ENCODE assay signal across 8 cellular contexts in the genomic region with DNA sequence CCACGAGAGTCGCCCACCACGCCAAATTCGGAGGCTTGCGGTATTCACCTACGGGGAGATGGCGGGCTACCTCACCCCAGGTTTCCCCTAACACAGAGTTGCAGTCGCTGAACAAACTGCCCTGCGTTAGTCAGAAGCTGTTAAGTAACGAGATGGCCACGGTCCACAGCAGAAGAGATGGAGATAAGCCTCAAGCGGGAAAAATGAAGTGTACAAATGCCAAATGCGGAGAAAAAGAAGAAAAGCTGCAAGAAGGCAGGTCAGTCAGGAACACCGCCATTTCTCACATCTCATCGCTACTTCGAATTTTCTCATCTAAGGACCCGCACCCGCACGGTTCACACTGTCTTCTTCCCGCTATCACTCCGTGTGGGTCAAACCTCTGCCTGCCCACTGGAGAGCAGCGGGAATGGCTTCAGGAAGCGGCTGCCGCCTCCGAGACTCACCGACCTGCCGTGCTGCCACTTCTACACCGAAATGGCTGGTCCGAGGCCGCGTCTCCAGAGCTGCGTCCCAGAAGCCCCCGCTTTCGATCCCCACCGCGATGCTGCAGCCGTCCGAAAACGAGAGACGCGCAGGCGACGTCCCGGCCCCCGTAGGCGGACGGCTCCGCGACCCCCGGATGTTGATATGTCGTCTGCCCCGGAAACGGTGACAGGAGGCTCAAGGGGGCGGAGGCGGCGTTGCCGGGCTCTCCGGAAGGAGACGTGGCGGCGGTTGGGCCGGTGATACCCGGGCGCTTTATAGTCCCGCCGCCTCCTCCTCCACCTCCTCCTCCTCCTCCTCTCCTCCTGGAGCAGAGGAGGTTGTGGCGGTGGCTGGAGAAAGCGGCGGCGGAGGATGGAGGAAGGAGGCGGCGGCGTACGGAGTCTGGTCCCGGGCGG. TPM values are rescaled to one million over a fixed set of nuclear protein-coding genes. Genes with fewer than 3 reads are reported as not detected.
A peak's percentile ranks its signal among the peaks of the same experiment; 100 is the strongest.
DNase-seq lines count a peak whose midpoint lies in the region; ATAC-seq, FAIRE-seq and TF ChIP-seq lines count a peak whose summit lies in the region.

A gene with protein sequence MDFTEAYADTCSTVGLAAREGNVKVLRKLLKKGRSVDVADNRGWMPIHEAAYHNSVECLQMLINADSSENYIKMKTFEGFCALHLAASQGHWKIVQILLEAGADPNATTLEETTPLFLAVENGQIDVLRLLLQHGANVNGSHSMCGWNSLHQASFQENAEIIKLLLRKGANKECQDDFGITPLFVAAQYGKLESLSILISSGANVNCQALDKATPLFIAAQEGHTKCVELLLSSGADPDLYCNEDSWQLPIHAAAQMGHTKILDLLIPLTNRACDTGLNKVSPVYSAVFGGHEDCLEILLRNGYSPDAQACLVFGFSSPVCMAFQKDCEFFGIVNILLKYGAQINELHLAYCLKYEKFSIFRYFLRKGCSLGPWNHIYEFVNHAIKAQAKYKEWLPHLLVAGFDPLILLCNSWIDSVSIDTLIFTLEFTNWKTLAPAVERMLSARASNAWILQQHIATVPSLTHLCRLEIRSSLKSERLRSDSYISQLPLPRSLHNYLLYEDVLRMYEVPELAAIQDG (minus strand): TSS at position 583 of the 884 bp plus-strand sequence. CDS start 21,381 bp downstream, outside the sequence.
ERLEC1 (plus strand) TSS at position 674 of the 884 bp plus-strand sequence; CDS start at position 841, 167 bp downstream.

- peaks cover 0 to 22% of the 10 kb centered on the region in 2 donors for H3K4me1 ChIP-seq in kidney (ENCODE audit: control insufficient read depth in 1 of 2, insufficient read depth in 1 of 2, low read depth in 1 of 2, low read length in 2 of 2)

- no peaks in the 10 kb centered on the region for H3K9me3 ChIP-seq in kidney (ENCODE audit: control insufficient read depth in 1 of 2, low read length in 2 of 2)

- H3K36me3 ChIP-seq in kidney (ENCODE audit: control insufficient read depth in 1 of 2, insufficient read depth in 2 of 2, low read length in 2 of 2) = no peaks in the 10 kb centered on the region

- FAIRE-seq in kidney (lab: Jason Lieb, UNC) = no peak

- DNase-seq in AG10803 (ENCODE audit: low read depth) (peak; percentile 83), NCI-H460 (ENCODE audit: extremely low read depth, low read depth) (peak; percentile 74), cerebellum (ENCODE audit: low spot score) (peak; percentile 92), kidney (peak; percentile 96)
- DNase-seq in activated CD4-positive, alpha-beta T cell treated with anti-CD3 and anti-CD28 coated beads for 1 hour = peak; percentile 77
- peak; percentile 93 for DNase-seq in stimulated activated CD4-positive, alpha-beta T cell treated with anti-CD3 and anti-CD28 coated beads, Interleukin-15, amount 100 ng/mL, for 24 hours

- H3K27ac ChIP-seq in kidney (ENCODE audit: low read depth in 2 of 2, low read length in 2 of 2) = peak within 1 kb of the TSS; percentile 49 to 68

- H3K4me3 ChIP-seq in AG10803 (ENCODE audit: low read length) (peak within 1 kb of the TSS; percentile 96), kidney (ENCODE audit: low read length in 2 of 2) (peak within 1 kb of the TSS; percentile 94 to 98)

- TF ChIP-seq CTCF in AG10803 (conservative IDR thresholded peaks at IDR 0.05; ENCODE audit: low read length) = no peak
- TF ChIP-seq CTCF in kidney (IDR thresholded peaks at IDR 0.05; ENCODE audit: borderline replicate concordance, extremely low read depth, insufficient read depth) = no peak

- intact Hi-C loops in kidney (cut with DNase I) = no loop called here

- ATAC-seq in GM19043 (IDR thresholded peaks at IDR 0.05; ENCODE audit: low read depth, unreplicated experiment) (peak; percentile 96), HG03354 (IDR thresholded peaks at IDR 0.05; ENCODE audit: poor library complexity, severe bottlenecking, unreplicated experiment) (peak; percentile 97)

- H3K9ac ChIP-seq in kidney (ENCODE audit: low read length in 2 of 2) = peak within 1 kb of the TSS; percentile 62 to 78

RNA-seq across cellular contexts. Expression of the first gene that starts in this region (rescaled TPM):
- total RNA-seq in NCI-H460 (2014; rRNA removed; shearing (Covaris generic)) = 16.3 and 19.8 TPM in 2 replicates
- polyA plus RNA-seq in NCI-H460 (2014; cell fraction: nucleus; rRNA removed) = 18.8 and 21.0 TPM in 2 replicates
- total RNA-seq in cerebellum = 69.6 TPM
- 20.1 TPM for total RNA-seq in kidney
- polyA plus RNA-seq in kidney (ENCODE audit: insufficient read depth, low read depth, low replicate concordance) = 8.0 TPM

RNA-seq across cellular contexts. Expression of gene ERLEC1, which starts in this region (rescaled TPM):
- total RNA-seq in NCI-H460 (2014; rRNA removed; shearing (Covaris generic)) = 111 and 112 TPM in 2 replicates
- polyA plus RNA-seq in NCI-H460 (2014; cell fraction: nucleus; rRNA removed) = 50.7 and 50.8 TPM in 2 replicates
- total RNA-seq in cerebellum (27.9 TPM), kidney (43.7 TPM)
- 39.9 TPM for polyA plus RNA-seq in kidney (ENCODE audit: insufficient read depth, low read depth, low replicate concordance)

Comparison
In these comparisons a context has a peak if more than half of its experiments do, and no peak if none do; other contexts are left out.
1. Peak in every context shown above with its lines: DNase-seq, ATAC-seq, H3K4me3 ChIP-seq and H3K27ac ChIP-seq.